In genomic region chr1:54968581-54968980, GRCh38 we compare ENCODE assay signal across 21 cellular contexts. TPM values are rescaled to one million over a fixed set of nuclear protein-coding genes. Genes with fewer than 3 reads are reported as not detected.
A peak's percentile ranks its signal among the peaks of the same experiment; 100 is the strongest.
DNase-seq lines count a peak whose midpoint lies in the region; TF ChIP-seq lines count a peak whose summit lies in the region.
"Had no signal": no experiment of that assay in that cellular context is flagged by ENCODE, and none has a peak within 500 bp of the region (broad histone marks: within the 10 kb centered on the region; RNA-seq: fewer than 3 reads in every experiment).

No MANE protein-coding gene starts in this region.

- 62 to 76% (median 67%) methylated on average over 5 of the region's 5 CpGs for WGBS in stomach, 5 donors

- no peak for TF ChIP-seq EP300 in stomach (IDR thresholded peaks at IDR 0.05)

- peaks cover 0 to 6% (median 0%) of the 10 kb centered on the region in 3 donors for H3K27me3 ChIP-seq in stomach
- H3K27me3 ChIP-seq: BLaER1 treated with 17β-estradiol and CSF1 and Interleukin-3, amounts not matched to agents 10 nM and 100 nM; SJCRH30 had no signal

- no peaks in the 10 kb centered on the region for H3K36me3 ChIP-seq in stomach
- H3K36me3 ChIP-seq: BLaER1 treated with 17β-estradiol and CSF1 and Interleukin-3, amounts not matched to agents 10 nM and 100 nM; SJCRH30 had no signal

- intact Hi-C loops in stomach (cut with DNase I; ENCODE audit: low total_unique reads), result no loop called here

- no peaks in the 10 kb centered on the region for H3K9me3 ChIP-seq in stomach
- H3K9me3 ChIP-seq: SJCRH30 had no signal

- no peak overlapping the region for H3K27ac ChIP-seq in stomach
- H3K27ac ChIP-seq: 22Rv1; BLaER1 treated with 17β-estradiol and CSF1 and Interleukin-3, amounts not matched to agents 10 nM and 100 nM; SJCRH30 had no signal

- TF ChIP-seq POLR2A in stomach (IDR thresholded peaks at IDR 0.05), result no peak

- peak; percentile 30 to 49 for DNase-seq in NCI-H2081 (lab: John Stamatoyannopoulos, UW)
- DNase-seq in NCI-H2081 treated with DMSO at 0.1 percent for 48 hours (lab: John Stamatoyannopoulos, UW), result no peak
- peak; percentile 51 for DNase-seq in NCI-H345 (lab: John Stamatoyannopoulos, UW)
- peak; percentile 47 for DNase-seq in fibroblast of gingiva (ENCODE audit: low read depth)
- DNase-seq in stomach, result peak; percentile 2
- no peak for DNase-seq in UCSD-AML1 (lab: John Stamatoyannopoulos, UW; ENCODE audit: unreplicated experiment)
- no peak for DNase-seq in glomerular visceral epithelial cell (ENCODE audit: extremely low spot score)
- no peak for DNase-seq in NCI-H82 treated with DMSO at 0.1 percent for 48 hours (lab: John Stamatoyannopoulos, UW; ENCODE audit: unreplicated experiment)
- DNase-seq: DMS 273 treated with DMSO at 0.1 percent for 48 hours, EL, HFFc6, KBM-7, NCI-H187 treated with DMSO at 0.1 percent for 48 hours, NCI-H226, NCI-H774, OCI-M1, RPMI8226, SJCRH30 had no signal

- peaks cover 0 to 35% (median 9%) of the 10 kb centered on the region in 4 donors for H3K4me1 ChIP-seq in stomach

- H3K4me3 ChIP-seq in stomach, result no peak overlapping the region
- H3K4me3 ChIP-seq: BLaER1 treated with 17β-estradiol and CSF1 and Interleukin-3, amounts not matched to agents 10 nM and 100 nM; SJCRH30 had no signal

- TF ChIP-seq CTCF in stomach (IDR thresholded peaks at IDR 0.05), result no peak

RNA-seq across cellular contexts. Expression of gene TMEM61, which starts 11.8 kb away (rescaled TPM):
- total RNA-seq in stomach, result 100 to 1,000 TPM in 1 of 5 donors, 1 to 10 TPM in 1, under 1 TPM in 2, not detected in 1; 0.55 to 130 (median 5.2) TPM
- polyA plus RNA-seq in stomach, result 1 to 10 TPM in 2 of 3 donors, under 1 TPM in 1; 0.76 to 5.7 (median 1.6) TPM
- total RNA-seq: HFFc6, SJCRH30 had no signal

RNA-seq across cellular contexts. Expression of gene BSND, which starts 30.2 kb away (rescaled TPM):
- total RNA-seq in stomach, result not detected
- polyA plus RNA-seq in stomach, result not detected
- total RNA-seq: H4, HFFc6, SJCRH30 had no signal

Comparison
In these comparisons a context has a peak if more than half of its experiments do, and no peak if none do; other contexts are left out.
1. DNase-seq: peak in NCI-H2081 (2 of 2), NCI-H345 (single experiment), fibroblast of gingiva (single experiment) and stomach (single experiment); none in NCI-H2081 treated with DMSO at 0.1 percent for 48 hours (single experiment), UCSD-AML1 (single experiment), glomerular visceral epithelial cell (single experiment) and NCI-H82 treated with DMSO at 0.1 percent for 48 hours (single experiment).